ENCODE assay signal across 12 cellular contexts in the genomic region with DNA sequence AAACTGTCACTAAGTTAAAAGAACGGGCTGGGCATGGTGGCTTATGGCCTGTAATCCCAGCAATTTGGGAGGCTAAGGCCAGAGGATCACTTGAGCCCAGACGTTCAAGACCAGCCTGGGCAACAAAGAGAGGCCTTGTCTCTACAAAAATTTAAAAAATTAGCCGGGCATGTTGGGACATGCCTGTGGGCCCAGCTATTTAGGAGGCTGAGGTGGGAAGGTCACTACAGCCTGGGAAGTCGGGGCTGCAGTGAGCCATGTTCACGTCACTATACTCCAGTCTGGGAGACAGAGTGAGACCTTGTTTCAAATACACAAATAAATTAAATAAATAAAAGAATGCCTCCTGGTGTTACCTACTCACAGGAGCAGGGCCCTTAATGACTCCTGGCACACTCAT.
DNase-seq lines count a peak whose midpoint lies in the region; ATAC-seq and TF ChIP-seq lines count a peak whose summit lies in the region.
"Had no signal": no experiment of that assay in that cellular context is flagged by ENCODE, and none has a peak within 500 bp of the region (broad histone marks: within the 10 kb centered on the region; RNA-seq: fewer than 3 reads in every experiment).

No MANE protein-coding gene starts in this region.

- H2BK120ac ChIP-seq in trophoblast cell (ENCODE audit: insufficient read depth, low read length, poor library complexity), result peak overlapping the region; percentile 99

- no peak overlapping the region for H3K4me3 Mint-ChIP-seq in stimulated activated naive B cell treated with anti-CD40 and anti-IgM and Interleukin-4, amounts not matched to agents 10 μg/mL and 1 μg/mL and 100 μg/mL, for 72 hours
- H3K4me3 Mint-ChIP-seq: activated B cell treated with CpG ODN at 0.5 μM for 24 hours had no signal

- H3K36me3 ChIP-seq in SJSA1 (no peaks in the 10 kb centered on the region), trophoblast cell (ENCODE audit: control insufficient read depth in 1 of 2, insufficient read depth in 2 of 2, low read length in 2 of 2) (peaks cover 0 to 8% of the 10 kb centered on the region in 2 experiments)
- H3K36me3 ChIP-seq: ovary had no signal

- H3K23ac ChIP-seq in trophoblast cell (ENCODE audit: low read length), result no peak overlapping the region

- peaks cover 33% of the 10 kb centered on the region for H3K79me1 ChIP-seq in trophoblast cell (ENCODE audit: low read length)

- peak overlapping the region; percentile 97 for H3K14ac ChIP-seq in trophoblast cell (ENCODE audit: low read length)

- H4K91ac ChIP-seq in trophoblast cell (ENCODE audit: low read depth, low read length), result peak overlapping the region; percentile 99

- H3K27ac ChIP-seq in SJSA1, result peak overlapping the region; percentile 94
- peak overlapping the region; percentile 90 for H3K27ac ChIP-seq in trophoblast cell (ENCODE audit: low read depth, low read length)

- H3K9me3 Mint-ChIP-seq in stimulated activated naive B cell treated with anti-CD40 and anti-IgM and Interleukin-4, amounts not matched to agents 10 μg/mL and 1 μg/mL and 100 μg/mL, for 72 hours, result peaks cover 0 to 5% of the 10 kb centered on the region in 2 donors
- H3K9me3 Mint-ChIP-seq: activated B cell treated with CpG ODN at 0.5 μM for 24 hours had no signal

- peak overlapping the region; percentile 52 for H2AFZ ChIP-seq in trophoblast cell (ENCODE audit: insufficient read depth, low read length, poor library complexity)

- H3K36me3 Mint-ChIP-seq in stimulated activated naive B cell treated with anti-CD40 and anti-IgM and Interleukin-4, amounts not matched to agents 10 μg/mL and 1 μg/mL and 100 μg/mL, for 72 hours, result no peaks in the 10 kb centered on the region

- H3K27ac Mint-ChIP-seq in stimulated activated naive B cell treated with anti-CD40 and anti-IgM and Interleukin-4, amounts not matched to agents 10 μg/mL and 1 μg/mL and 100 μg/mL, for 72 hours, result no peak overlapping the region
- H3K27ac Mint-ChIP-seq: activated B cell treated with CpG ODN at 0.5 μM for 24 hours had no signal

- no CpG with 5 or more reads among the region's 5 CpGs for WGBS in trophoblast cell (ENCODE audit: extremely low coverage, insufficient coverage, insufficient read length)

- H3K4me3 ChIP-seq in SJSA1 (no peak overlapping the region), fibroblast of mammary gland (ENCODE audit: control insufficient read depth, low read depth, low read length) (no peak overlapping the region), trophoblast cell (ENCODE audit: low read depth, low read length) (no peak overlapping the region)
- H3K4me3 ChIP-seq: MG63, ovary had no signal

- no peak for TF ChIP-seq CTCF in fibroblast of mammary gland (conservative IDR thresholded peaks at IDR 0.05; ENCODE audit: control insufficient read depth, insufficient read depth, low read depth, low read length)

- H4K8ac ChIP-seq in trophoblast cell (ENCODE audit: low read depth, low read length), result peak overlapping the region; percentile 92

- H4K12ac ChIP-seq in trophoblast cell (ENCODE audit: low read depth, low read length), result peak overlapping the region; percentile 86

- H3K4ac ChIP-seq in trophoblast cell (ENCODE audit: low read depth, low read length), result peak overlapping the region; percentile 97

- H3K18ac ChIP-seq in trophoblast cell (ENCODE audit: low read length), result peak overlapping the region; percentile 97

- H3K9me3 ChIP-seq in SJSA1 (replicated peaks) (no peaks in the 10 kb centered on the region), trophoblast cell (ENCODE audit: insufficient read depth, low read depth, low read length) (no peaks in the 10 kb centered on the region)
- H3K9me3 ChIP-seq: MG63, ovary had no signal

- H3K27me3 Mint-ChIP-seq in stimulated activated naive B cell treated with anti-CD40 and anti-IgM and Interleukin-4, amounts not matched to agents 10 μg/mL and 1 μg/mL and 100 μg/mL, for 72 hours, result peaks cover 0 to 5% of the 10 kb centered on the region in 2 donors
- H3K27me3 Mint-ChIP-seq: activated B cell treated with CpG ODN at 0.5 μM for 24 hours had no signal

- H2BK5ac ChIP-seq in trophoblast cell (ENCODE audit: low read depth, low read length, poor library complexity), result peak overlapping the region; percentile 96

- no peaks in the 10 kb centered on the region for H3K4me1 Mint-ChIP-seq in stimulated activated naive B cell treated with anti-CD40 and anti-IgM and Interleukin-4, amounts not matched to agents 10 μg/mL and 1 μg/mL and 100 μg/mL, for 72 hours
- H3K4me1 Mint-ChIP-seq: activated B cell treated with CpG ODN at 0.5 μM for 24 hours had no signal

- H3K4me2 ChIP-seq in trophoblast cell (ENCODE audit: low read length), result no peak overlapping the region

- H2AK5ac ChIP-seq in trophoblast cell (ENCODE audit: low read length), result peak overlapping the region; percentile 94

- no peak for DNase-seq in SJSA1 (ENCODE audit: low read depth in 1 of 2, low spot score in 2 of 2)
- DNase-seq in fibroblast of mammary gland (ENCODE audit: low read depth), result peak; percentile 34
- DNase-seq in trophoblast cell, result peak in 1 of 2 donors; percentile 54
- no peak for DNase-seq in dedifferentiated amniotic fluid mesenchymal stem cell (ENCODE audit: extremely low spot score)
- DNase-seq in stimulated activated naive B cell treated with anti-CD40 and anti-IgM and Interleukin-4, amounts not matched to agents 10 μg/mL and 1 μg/mL and 100 μg/mL, for 72 hours, result no peak
- DNase-seq in activated T-cell treated with anti-CD3 and anti-CD28 coated beads, Interleukin-2, amount 50 U/mL, for 1 hour, result no peak
- DNase-seq in posterior cingulate gyrus, result no peak
- DNase-seq: activated B cell treated with CpG ODN at 0.5 μM for 24 hours; activated naive CD4-positive, alpha-beta T cell treated with Interleukin-2 at 50 U/mL for 16 hours; MG63; ovary had no signal

- H3K27me3 ChIP-seq in SJSA1 (replicated peaks) (no peaks in the 10 kb centered on the region), trophoblast cell (ENCODE audit: insufficient read depth, low read length) (no peaks in the 10 kb centered on the region)
- H3K27me3 ChIP-seq: MG63, ovary had no signal

- no peak overlapping the region for H3K9ac ChIP-seq in trophoblast cell (ENCODE audit: low read length)

- intact Hi-C loops in posterior cingulate gyrus (cut with DNase I), result loop anchor here (5.0 to 10.0 kb wide), 2 partner anchors 67 to 160 kb away; partner anchors contain the start of gene APBB2

- ATAC-seq in GM18511 (IDR thresholded peaks at IDR 0.05; ENCODE audit: unreplicated experiment), result peak; percentile 2
- no peak for ATAC-seq in stimulated activated naive B cell treated with anti-CD40 and anti-IgM and Interleukin-4, amounts not matched to agents 10 μg/mL and 1 μg/mL and 100 μg/mL, for 72 hours (replicated peaks)

- peaks cover 62% of the 10 kb centered on the region for H3K4me1 ChIP-seq in SJSA1 (replicated peaks)
- H3K4me1 ChIP-seq in trophoblast cell (ENCODE audit: control insufficient read depth in 1 of 2, insufficient read depth in 2 of 2, low read length in 2 of 2), result peaks cover 12 to 21% of the 10 kb centered on the region in 2 experiments

- peak overlapping the region; percentile 99 for H2BK12ac ChIP-seq in trophoblast cell (ENCODE audit: low read length)

- H3K79me2 ChIP-seq in trophoblast cell (ENCODE audit: control insufficient read depth, insufficient read depth, low read length, poor library complexity), result peaks cover 7% of the 10 kb centered on the region
